ENCODE assay signal across 12 cellular contexts in genomic region chr11:45095691-45096010, GRCh38. TPM values are rescaled to one million over a fixed set of nuclear protein-coding genes. Genes with fewer than 3 reads are reported as not detected.
DNase-seq lines count a peak whose midpoint lies in the region; ATAC-seq lines count a peak whose summit lies in the region.
"Had no signal": no experiment of that assay in that cellular context is flagged by ENCODE, and none has a peak within 500 bp of the region (broad histone marks: within the 10 kb centered on the region; RNA-seq: fewer than 3 reads in every experiment).

No MANE protein-coding gene starts in this region.

- no peak overlapping the region for H3K4me3 Mint-ChIP-seq in activated CD4-positive, alpha-beta memory T cell treated with anti-CD3 and anti-CD28 coated beads for 36 hours
- H3K4me3 Mint-ChIP-seq in activated CD4-positive, alpha-beta memory T cell treated with anti-CD3 and anti-CD28 coated beads, Interleukin-2, amount 10 ng/mL, durations not matched to agents 7 days and 5 days, result no peak overlapping the region
- no peak overlapping the region for H3K4me3 Mint-ChIP-seq in stimulated activated naive CD8-positive, alpha-beta T cell treated with anti-CD3 and anti-CD28 coated beads, Interleukin-15, Interleukin-2, amounts not matched to agents 100 ng/mL and 50 ng/mL, for 24 hours
- peak overlapping the region; percentile 22 for H3K4me3 Mint-ChIP-seq in natural killer cell treated with Interleukin-12 subunit alpha and Interleukin-12 subunit beta and Interleukin-15 and Interleukin-18, amount 100 ng/mL, for 72 hours
- H3K4me3 Mint-ChIP-seq: CD4-positive, CD25-positive, alpha-beta regulatory T cell; GM23338 had no signal

- intact Hi-C loops in activated CD4-positive, alpha-beta memory T cell treated with anti-CD3 and anti-CD28 coated beads for 36 hours (cut with micrococcal nuclease), result no loop called here

- no peak overlapping the region for H3K4me3 ChIP-seq in MG63
- H3K4me3 ChIP-seq: GM12878, GM23338 had no signal

- no peak for ATAC-seq in stimulated activated naive CD8-positive, alpha-beta T cell treated with anti-CD3 and anti-CD28 coated beads, Interleukin-15, Interleukin-2, amounts not matched to agents 100 U/mL and 50 U/mL, for 24 hours
- ATAC-seq in natural killer cell treated with Interleukin-12 subunit alpha and Interleukin-12 subunit beta and Interleukin-15 and Interleukin-18, amount 100 ng/mL, for 72 hours, result no peak
- ATAC-seq: GM12878, GM23338 had no signal

- H3K4me1 Mint-ChIP-seq in activated CD4-positive, alpha-beta memory T cell treated with anti-CD3 and anti-CD28 coated beads for 36 hours (ENCODE audit: low read depth), result peaks cover 13% of the 10 kb centered on the region
- peaks cover 14% of the 10 kb centered on the region for H3K4me1 Mint-ChIP-seq in activated CD4-positive, alpha-beta memory T cell treated with anti-CD3 and anti-CD28 coated beads, Interleukin-2, amount 10 ng/mL, durations not matched to agents 7 days and 5 days
- peaks cover 33% of the 10 kb centered on the region for H3K4me1 Mint-ChIP-seq in stimulated activated naive CD8-positive, alpha-beta T cell treated with anti-CD3 and anti-CD28 coated beads, Interleukin-15, Interleukin-2, amounts not matched to agents 100 ng/mL and 50 ng/mL, for 24 hours (ENCODE audit: low read depth)
- peaks cover 41 to 47% of the 10 kb centered on the region in 2 donors for H3K4me1 Mint-ChIP-seq in natural killer cell treated with Interleukin-12 subunit alpha and Interleukin-12 subunit beta and Interleukin-15 and Interleukin-18, amount 100 ng/mL, for 72 hours (ENCODE audit: low read depth in 2 of 2)

- no peaks in the 10 kb centered on the region for H3K36me3 ChIP-seq in MG63

- no peaks in the 10 kb centered on the region for H3K27me3 ChIP-seq in MG63

- POLR2A ChIA-PET in activated CD4-positive, alpha-beta memory T cell treated with anti-CD3 and anti-CD28 coated beads for 36 hours (lab: Charles Lee), result no interaction called here
- POLR2A ChIA-PET in activated CD4-positive, alpha-beta memory T cell treated with anti-CD3 and anti-CD28 coated beads, Interleukin-2, amount 10 ng/mL, durations not matched to agents 7 days and 5 days (lab: Charles Lee), result no interaction called here

- no peaks in the 10 kb centered on the region for H3K9me3 ChIP-seq in MG63

- H3K27me3 Mint-ChIP-seq in activated CD4-positive, alpha-beta memory T cell treated with anti-CD3 and anti-CD28 coated beads for 36 hours, result peaks cover 19% of the 10 kb centered on the region
- peaks cover 34% of the 10 kb centered on the region for H3K27me3 Mint-ChIP-seq in activated CD4-positive, alpha-beta memory T cell treated with anti-CD3 and anti-CD28 coated beads, Interleukin-2, amount 10 ng/mL, durations not matched to agents 7 days and 5 days
- H3K27me3 Mint-ChIP-seq in stimulated activated naive CD8-positive, alpha-beta T cell treated with anti-CD3 and anti-CD28 coated beads, Interleukin-15, Interleukin-2, amounts not matched to agents 100 ng/mL and 50 ng/mL, for 24 hours, result peaks cover 5% of the 10 kb centered on the region
- peaks cover 29 to 37% of the 10 kb centered on the region in 2 donors for H3K27me3 Mint-ChIP-seq in natural killer cell treated with Interleukin-12 subunit alpha and Interleukin-12 subunit beta and Interleukin-15 and Interleukin-18, amount 100 ng/mL, for 72 hours

- peak; percentile 6 for DNase-seq in activated CD4-positive, alpha-beta memory T cell treated with anti-CD3 and anti-CD28 coated beads for 36 hours
- no peak for DNase-seq in activated CD4-positive, alpha-beta memory T cell treated with anti-CD3 and anti-CD28 coated beads, Interleukin-2, amount 10 ng/mL, durations not matched to agents 7 days and 5 days
- no peak for DNase-seq in stimulated activated naive CD8-positive, alpha-beta T cell treated with anti-CD3 and anti-CD28 coated beads, Interleukin-15, Interleukin-2, amounts not matched to agents 100 U/mL and 50 U/mL, for 24 hours
- no peak for DNase-seq in natural killer cell treated with Interleukin-12 subunit alpha and Interleukin-12 subunit beta and Interleukin-15 and Interleukin-18, amount 100 ng/mL, for 72 hours (ENCODE audit: low spot score)
- no peak for DNase-seq in occipital lobe (lab: John Stamatoyannopoulos, UW)
- DNase-seq in MG63, result no peak
- no peak for DNase-seq in NCI-H446 (lab: John Stamatoyannopoulos, UW)
- DNase-seq: CD4-positive, CD25-positive, alpha-beta regulatory T cell; H7 had no signal

- no peak overlapping the region for H3K27ac Mint-ChIP-seq in activated CD4-positive, alpha-beta memory T cell treated with anti-CD3 and anti-CD28 coated beads for 36 hours
- H3K27ac Mint-ChIP-seq in activated CD4-positive, alpha-beta memory T cell treated with anti-CD3 and anti-CD28 coated beads, Interleukin-2, amount 10 ng/mL, durations not matched to agents 7 days and 5 days, result no peak overlapping the region
- H3K27ac Mint-ChIP-seq in stimulated activated naive CD8-positive, alpha-beta T cell treated with anti-CD3 and anti-CD28 coated beads, Interleukin-15, Interleukin-2, amounts not matched to agents 100 ng/mL and 50 ng/mL, for 24 hours, result peak overlapping the region; percentile 26
- peak overlapping the region in 1 of 2 donors; percentile 17 for H3K27ac Mint-ChIP-seq in natural killer cell treated with Interleukin-12 subunit alpha and Interleukin-12 subunit beta and Interleukin-15 and Interleukin-18, amount 100 ng/mL, for 72 hours
- H3K27ac Mint-ChIP-seq: CD4-positive, CD25-positive, alpha-beta regulatory T cell; GM23338 had no signal

- no peaks in the 10 kb centered on the region for H3K36me3 Mint-ChIP-seq in activated CD4-positive, alpha-beta memory T cell treated with anti-CD3 and anti-CD28 coated beads for 36 hours
- no peaks in the 10 kb centered on the region for H3K36me3 Mint-ChIP-seq in activated CD4-positive, alpha-beta memory T cell treated with anti-CD3 and anti-CD28 coated beads, Interleukin-2, amount 10 ng/mL, durations not matched to agents 7 days and 5 days (ENCODE audit: low read depth)
- H3K36me3 Mint-ChIP-seq in stimulated activated naive CD8-positive, alpha-beta T cell treated with anti-CD3 and anti-CD28 coated beads, Interleukin-15, Interleukin-2, amounts not matched to agents 100 ng/mL and 50 ng/mL, for 24 hours (ENCODE audit: low read depth), result no peaks in the 10 kb centered on the region
- H3K36me3 Mint-ChIP-seq in natural killer cell treated with Interleukin-12 subunit alpha and Interleukin-12 subunit beta and Interleukin-15 and Interleukin-18, amount 100 ng/mL, for 72 hours, result no peaks in the 10 kb centered on the region
- H3K36me3 Mint-ChIP-seq: CD4-positive, CD25-positive, alpha-beta regulatory T cell had no signal

- CTCF ChIA-PET in activated CD4-positive, alpha-beta memory T cell treated with anti-CD3 and anti-CD28 coated beads for 36 hours (lab: Charles Lee), result interaction anchor here (0.7 to 22.0 kb wide), 4 partner anchors 8 to 158 kb away, joined by 3 to 1143 read pairs (median 15); no protein-coding TSS in a partner anchor
- CTCF ChIA-PET in activated CD4-positive, alpha-beta memory T cell treated with anti-CD3 and anti-CD28 coated beads, Interleukin-2, amount 10 ng/mL, durations not matched to agents 7 days and 5 days (lab: Charles Lee), result interaction anchor here (3.8 kb wide), 1 partner anchor 159 kb away, joined by 13 read pairs; no protein-coding TSS in a partner anchor

- no peaks in the 10 kb centered on the region for H3K9me3 Mint-ChIP-seq in activated CD4-positive, alpha-beta memory T cell treated with anti-CD3 and anti-CD28 coated beads for 36 hours
- no peaks in the 10 kb centered on the region for H3K9me3 Mint-ChIP-seq in activated CD4-positive, alpha-beta memory T cell treated with anti-CD3 and anti-CD28 coated beads, Interleukin-2, amount 10 ng/mL, durations not matched to agents 7 days and 5 days
- no peaks in the 10 kb centered on the region for H3K9me3 Mint-ChIP-seq in stimulated activated naive CD8-positive, alpha-beta T cell treated with anti-CD3 and anti-CD28 coated beads, Interleukin-15, Interleukin-2, amounts not matched to agents 100 ng/mL and 50 ng/mL, for 24 hours
- no peaks in the 10 kb centered on the region for H3K9me3 Mint-ChIP-seq in natural killer cell treated with Interleukin-12 subunit alpha and Interleukin-12 subunit beta and Interleukin-15 and Interleukin-18, amount 100 ng/mL, for 72 hours
- H3K9me3 Mint-ChIP-seq: GM23338 had no signal

RNA-seq across cellular contexts. Expression of gene PRDM11, which starts 50.8 kb away (rescaled TPM):
- total RNA-seq in activated CD4-positive, alpha-beta memory T cell treated with anti-CD3 and anti-CD28 coated beads for 36 hours, result 1 to 10 TPM; 1.1 to 1.2 TPM
- total RNA-seq in activated CD4-positive, alpha-beta memory T cell treated with anti-CD3 and anti-CD28 coated beads, Interleukin-2, amount 10 ng/mL, durations not matched to agents 7 days and 5 days, result under 1 TPM; 0.78 to 0.85 TPM
- 1 to 10 TPM; 3.5 to 6.6 TPM for total RNA-seq in natural killer cell treated with Interleukin-12 subunit alpha and Interleukin-12 subunit beta and Interleukin-15 and Interleukin-18, amount 100 ng/mL, for 72 hours
- 6.2 TPM for total RNA-seq in occipital lobe
- total RNA-seq in MG63 (2014; rRNA removed; shearing (Covaris generic); ENCODE audit: low replicate concordance), result 4.3 and 5.7 TPM in 2 replicates
